Comparison of ENCODE assay signal across 8 cellular contexts in the genomic region with DNA sequence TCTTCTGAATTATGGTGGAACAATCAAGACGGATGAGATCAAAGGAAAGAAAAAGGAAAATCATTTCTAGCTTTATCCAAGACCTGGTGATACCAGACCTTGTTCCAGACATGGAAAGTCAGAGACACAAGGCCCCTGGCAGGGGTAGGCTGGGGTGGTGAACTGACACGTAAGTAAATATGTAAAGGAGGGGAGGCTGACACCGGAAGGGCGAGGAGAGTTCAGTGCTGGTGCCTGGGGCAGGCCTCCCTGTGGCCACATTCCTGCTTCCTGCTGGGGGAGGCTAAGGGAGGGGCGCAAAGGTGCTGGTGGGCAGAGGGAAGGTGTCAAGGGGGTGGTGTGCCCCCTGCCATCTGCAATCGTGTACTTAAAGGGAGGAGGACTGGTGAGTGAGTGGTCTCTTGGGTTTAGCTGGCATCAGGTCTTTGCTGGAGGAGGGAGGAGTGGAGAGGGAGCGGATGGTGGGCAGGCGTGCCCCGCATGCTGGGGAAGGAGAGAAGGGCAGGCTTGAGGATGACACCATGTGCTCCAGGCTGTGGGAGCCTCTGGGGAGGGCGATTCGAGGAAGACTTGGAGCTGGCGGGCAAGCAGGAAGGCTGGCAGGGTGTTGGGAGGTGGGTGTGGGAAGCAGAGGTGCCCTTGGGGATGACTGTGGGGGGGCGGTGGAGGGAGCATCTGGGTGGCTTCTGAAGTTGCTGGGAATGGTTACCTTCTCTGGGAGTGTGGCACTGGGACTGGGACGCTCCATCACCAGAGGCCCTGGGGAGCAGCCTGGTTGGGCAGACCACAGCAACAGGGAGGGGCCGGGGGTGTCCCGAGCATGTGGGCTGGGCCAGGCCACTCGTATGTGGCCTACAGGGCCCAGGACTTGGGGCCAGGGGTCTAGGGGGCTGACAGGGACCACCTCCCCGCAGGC. TPM values are rescaled to one million over a fixed set of nuclear protein-coding genes. Genes with fewer than 3 reads are reported as not detected.
DNase-seq lines count a peak whose midpoint lies in the region; ATAC-seq, FAIRE-seq and TF ChIP-seq lines count a peak whose summit lies in the region.

No MANE protein-coding gene starts in this region.

- TF ChIP-seq EP300 in GM12878 (IDR thresholded peaks at IDR 0.05; ENCODE audit: borderline replicate concordance in 1 of 2, control insufficient read depth in 1 of 2, low read depth in 2 of 2, low read length in 2 of 2), result no peak

- intact Hi-C loops in PC-3 (cut with micrococcal nuclease), result no loop called here
- intact Hi-C loops in GM12878 (cut with micrococcal nuclease; ENCODE audit: unreplicated experiment), result no loop called here

- no peak for FAIRE-seq in GM12878 (lab: Jason Lieb, UNC)

- H3K27me3 ChIP-seq in PC-3 (ENCODE audit: low read length) (no peaks in the 10 kb centered on the region), GM12878 (replicated peaks in 1 of 2; ENCODE audit: control insufficient read depth in 2 of 2, insufficient read depth in 2 of 2, low read length in 1 of 2) (no peaks in the 10 kb centered on the region), thymus (ENCODE audit: control insufficient read depth, insufficient read depth) (no peaks in the 10 kb centered on the region)

- CTCF ChIA-PET in PC-3 (lab: Charles Lee), result no interaction called here
- CTCF ChIA-PET in GM12878 (lab: Yijun Ruan, JAX), result no interaction called here

- TF ChIP-seq POLR2A in GM12878 (IDR thresholded peaks at IDR 0.05; ENCODE audit: low read depth, low read length), result peak; percentile 67; the same call in 1 of the 2 replicates

- peaks cover 19% of the 10 kb centered on the region for H3K79me2 ChIP-seq in PC-3 (ENCODE audit: low read length)
- no peaks in the 10 kb centered on the region for H3K79me2 ChIP-seq in GM12878 (ENCODE audit: control insufficient read depth, insufficient read depth, low read length)

- peak; percentile 58 for ATAC-seq in GM21717 (IDR thresholded peaks at IDR 0.05; ENCODE audit: unreplicated experiment)
- ATAC-seq in PC-3, result peak; percentile 37
- peak; percentile 34; the same call in 1 of the 3 replicates for ATAC-seq in GM12878

- H3K4me1 ChIP-seq in PC-3 (ENCODE audit: insufficient read depth, low read length) (peaks cover 59% of the 10 kb centered on the region), GM12878 (ENCODE audit: control insufficient read depth, insufficient read depth, low read length) (peaks cover 28% of the 10 kb centered on the region), thymus (ENCODE audit: control insufficient read depth, insufficient read depth, low read length) (no peaks in the 10 kb centered on the region)

- SMC1A ChIA-PET in GM12878 (lab: Charles Lee; ENCODE audit: uncharacterized antibody, unreplicated experiment), result no interaction called here

- TF ChIP-seq CTCF in PC-3 (conservative IDR thresholded peaks at IDR 0.05; ENCODE audit: low read depth, low read length) (no peak), GM12878 (IDR thresholded peaks at IDR 0.05 in 2 of 3, conservative IDR thresholded peaks at IDR 0.05 in 1 of 3; ENCODE audit: control insufficient read depth in 2 of 3, extremely low read depth in 1 of 3, insufficient read depth in 1 of 3, low read depth in 3 of 3, low read length in 3 of 3) (no peak)

- peak overlapping the region; percentile 66 for H3K4me2 ChIP-seq in PC-3 (ENCODE audit: low read length)
- H3K4me2 ChIP-seq in GM12878 (ENCODE audit: control insufficient read depth, insufficient read depth), result peak overlapping the region; percentile 87

- POLR2A ChIA-PET in PC-3 (lab: Charles Lee; ENCODE audit: unreplicated experiment), result no interaction called here
- POLR2A ChIA-PET in GM12878 (lab: Charles Lee), result no interaction called here

- H3K27ac ChIP-seq in PC-3 (ENCODE audit: low read length), result peak overlapping the region; percentile 100
- peak overlapping the region; percentile 86 for H3K27ac ChIP-seq in GM12878 (ENCODE audit: control insufficient read depth, insufficient read depth)
- peak overlapping the region; percentile 72 for H3K27ac ChIP-seq in thymus (ENCODE audit: low read depth)
- H3K27ac ChIP-seq in substantia nigra (ENCODE audit: low read depth, low read length, poor library complexity, severe bottlenecking), result no peak overlapping the region

- TF ChIP-seq RAD21 in GM12878 (IDR thresholded peaks at IDR 0.05; ENCODE audit: insufficient read depth, low read depth, low read length), result no peak

- H3K9ac ChIP-seq in PC-3 (ENCODE audit: low read length) (peak overlapping the region; percentile 93), GM12878 (ENCODE audit: control insufficient read depth, insufficient read depth, low read length) (peak overlapping the region; percentile 33)

- DNase-seq in EH (ENCODE audit: low read depth) (peak; percentile 60), PC-3 (peak; percentile 71), GM12878 (ENCODE audit: low read depth, low spot score) (no peak), lung microvascular endothelial cell (ENCODE audit: low read depth in 2 of 2) (peak; percentile 46 to 59), NCI-H1092 (lab: John Stamatoyannopoulos, UW) (no peak), substantia nigra (lab: John Stamatoyannopoulos, UW) (no peak)

- H4K20me1 ChIP-seq in PC-3 (ENCODE audit: low read length) (no peaks in the 10 kb centered on the region), GM12878 (ENCODE audit: control insufficient read depth, insufficient read depth) (no peaks in the 10 kb centered on the region)

- 32% methylated on average over 18 of the region's 18 CpGs for WGBS in GM12878 (ENCODE audit: insufficient coverage, insufficient replicate concordance, low lambda C conversion rate, missing lambda C conversion rate)
- 48% methylated on average over 18 of the region's 18 CpGs for WGBS in thymus

- RAD21 ChIA-PET in GM12878 (lab: Charles Lee; ENCODE audit: unreplicated experiment), result interaction anchor here (0.7 kb wide), 1 partner anchor 210 kb away, joined by 3 read pairs; no protein-coding TSS in a partner anchor

- H3K4me3 ChIP-seq in PC-3 (ENCODE audit: low read length), result no peak overlapping the region
- peak overlapping the region; percentile 39 for H3K4me3 ChIP-seq in GM12878
- no peak overlapping the region for H3K4me3 ChIP-seq in thymus (ENCODE audit: low read length)

- H3K36me3 ChIP-seq in PC-3 (ENCODE audit: low read depth, low read length), result no peaks in the 10 kb centered on the region
- H3K36me3 ChIP-seq in GM12878 (ENCODE audit: control insufficient read depth in 2 of 2, insufficient read depth in 2 of 2, low read length in 1 of 2), result no peaks in the 10 kb centered on the region
- no peaks in the 10 kb centered on the region for H3K36me3 ChIP-seq in thymus (ENCODE audit: control insufficient read depth, insufficient read depth)

- BruUV-seq in PC-3 (replicated peaks; lab: Mats Ljungman, UMichigan) (no TSS peak), GM12878 (replicated peaks; lab: Mats Ljungman, UMichigan) (no TSS peak)

- H3K9me3 ChIP-seq in PC-3 (ENCODE audit: low read length) (no peaks in the 10 kb centered on the region), GM12878 (replicated peaks; ENCODE audit: control insufficient read depth, insufficient read depth, low read length) (no peaks in the 10 kb centered on the region), thymus (ENCODE audit: control insufficient read depth) (no peaks in the 10 kb centered on the region)

- in situ Hi-C loops in GM12878 (cut with MboI), result no loop called here

- no peaks in the 10 kb centered on the region for H3F3A ChIP-seq in PC-3 (ENCODE audit: low read length, unreplicated experiment)

- H3K9me2 ChIP-seq in PC-3 (replicated peaks; ENCODE audit: low read length), result no peaks in the 10 kb centered on the region

- H2AFZ ChIP-seq in PC-3 (ENCODE audit: low read length) (no peak overlapping the region), GM12878 (ENCODE audit: control insufficient read depth, low read depth, low read length) (peak overlapping the region; percentile 81)

TF ChIP-seq in GM12878, 131 proteins besides CTCF, POLR2A, EP300 and RAD21 (continues in another document):
- TF ChIP-seq CHD1 (IDR thresholded peaks at IDR 0.05; ENCODE audit: low read depth, low read length), result no peak

RNA-seq across cellular contexts. Expression of gene AFAP1, which starts 30.6 kb away (rescaled TPM):
- 42.1 and 51.4 TPM in 2 replicates for total RNA-seq in PC-3 (2014; rRNA removed)
- 0.08 TPM in 1 of 2 replicates, not detected in the other for total RNA-seq in GM12878 (2013; cell fraction: nucleolus; rRNA removed)
- 0.16 and 0.23 TPM in 2 replicates for total RNA-seq in GM12878 (2014; rRNA removed)
- total RNA-seq in GM12878 (2014; rRNA removed; fragmentation: Illumina TruSeq; extraction: Trizol), result not detected in 2 replicates
- total RNA-seq in GM12878 (2021), result 0.15 and 0.16 TPM in 2 replicates
- 0.10 TPM for polyA plus RNA-seq in GM12878 (2011; ENCODE audit: low read depth)
- polyA plus RNA-seq in GM12878 (2011; rRNA removed), result 0.12 and 0.14 TPM in 2 replicates
- polyA plus RNA-seq in GM12878 (2011; cell fraction: cytosol; rRNA removed), result 0.03 and 0.13 TPM in 2 replicates
- 0.39 and 0.45 TPM in 2 replicates for polyA plus RNA-seq in GM12878 (2011; cell fraction: nucleus; rRNA removed)
- 0.27 and 0.38 TPM in 2 replicates for polyA plus RNA-seq in GM12878 (2012)
- 0.03 TPM in 1 of 2 replicates, not detected in the other for polyA plus RNA-seq in GM12878 (2014; fragmentation: Illumina TruSeq; extraction: Trizol)
- polyA plus RNA-seq in GM12878 (2014; fragmentation: Nextera tagmentation; extraction: Ambion mirVana), result under 1 TPM; 0.02 to 0.04 TPM
- polyA plus RNA-seq in GM12878 (2014; rRNA removed), result 0.01 and 0.03 TPM in 2 replicates
- under 1 TPM; 0.09 to 0.23 TPM for polyA plus RNA-seq in GM12878 (2016; fragmentation: Nextera tagmentation; extraction: Ambion mirVana)
- 0.15 and 0.73 TPM in 2 replicates for polyA minus RNA-seq in GM12878 (2011; rRNA and poly(A)+ RNA removed)
- polyA minus RNA-seq in GM12878 (2011; cell fraction: cytosol; rRNA and poly(A)+ RNA removed), result 0.13 TPM in 1 of 2 replicates, not detected in the other
- polyA minus RNA-seq in GM12878 (2011; cell fraction: nucleus; rRNA and poly(A)+ RNA removed), result 0.12 and 1.4 TPM in 2 replicates
- total RNA-seq in lung microvascular endothelial cell, result 22.4 and 29.8 TPM in 2 replicates
- polyA plus RNA-seq in thymus, result 4.5 TPM

Comparison
In these comparisons a context has a peak if more than half of its experiments do, and no peak if none do; other contexts are left out.
1. DNase-seq: peak in EH (single experiment), PC-3 (single experiment) and lung microvascular endothelial cell (2 of 2); none in GM12878 (single experiment), NCI-H1092 (single experiment) and substantia nigra (0 of 49).
2. RNA of gene AFAP1, which starts 30.6 kb away (total RNA-seq): 42.1 to 51.4 TPM in PC-3 and 22.4 to 29.8 TPM in lung microvascular endothelial cell; 0.08 to 0.23 TPM in GM12878; every median in the first group is over 10 times any median in the second.
3. Peak in every context shown above with its lines, with median percentiles within 50 percentile points of each other: ATAC-seq.